Comparison of ENCODE assay signal across 8 cellular contexts in genomic region chr6:15023018-15023417, GRCh38.
DNase-seq lines count a peak whose midpoint lies in the region; ATAC-seq and TF ChIP-seq lines count a peak whose summit lies in the region.
"Not testable (repeated sequence)": the region's sequence is repeated elsewhere in the genome, so short reads cannot be mapped to it uniquely, and the experiment has no call there.

No MANE protein-coding gene starts in this region.

- not testable (repeated sequence) for H3K79me2 ChIP-seq in mesendoderm (ENCODE audit: control insufficient read depth, insufficient read depth, low read length)

- H3K9ac ChIP-seq in HUES64 (ENCODE audit: low read depth, low read length); mesendoderm (ENCODE audit: low read length): not testable (repeated sequence)

- peak overlapping the region; percentile 32 for H3K4me3 Mint-ChIP-seq in activated B cell treated with CpG ODN at 0.5 μM for 24 hours
- H3K4me3 Mint-ChIP-seq in stimulated activated naive CD8-positive, alpha-beta T cell treated with anti-CD3 and anti-CD28 coated beads, Interleukin-15, amount 100 ng/mL, for 72 hours, result peak overlapping the region; percentile 28 to 39

- not testable (repeated sequence) for H2AK5ac ChIP-seq in mesendoderm (ENCODE audit: low read length)

- not testable (repeated sequence) for DNase-seq in activated B cell treated with CpG ODN at 0.5 μM for 24 hours; activated naive CD4-positive, alpha-beta T cell treated with anti-CD3 and anti-CD28 coated beads, Interleukin-2, amount 50 U/mL, for 72 hours (ENCODE audit: low spot score in 2 of 2); mesendoderm; stimulated activated naive CD8-positive, alpha-beta T cell treated with anti-CD3 and anti-CD28 coated beads, Interleukin-15, amount 100 ng/mL, for 72 hours
- DNase-seq in activated CD8-positive, alpha-beta memory T cell treated with anti-CD3 and anti-CD28 coated beads, Interleukin-2, amount 50 U/mL, for 48 hours, result peak; percentile 54

- not testable (repeated sequence) for H4K5ac ChIP-seq in mesendoderm (ENCODE audit: low read length)

- 92% methylated on average over 13 of the region's 14 CpGs for WGBS in HUES64
- WGBS in mesendoderm (ENCODE audit: extremely low coverage, insufficient coverage, low lambda C conversion rate), result no CpG with 5 or more reads among the region's 14 CpGs

- not testable (repeated sequence) for H3K27me3 Mint-ChIP-seq in activated B cell treated with CpG ODN at 0.5 μM for 24 hours; stimulated activated naive CD8-positive, alpha-beta T cell treated with anti-CD3 and anti-CD28 coated beads, Interleukin-15, amount 100 ng/mL, for 72 hours

- not testable (repeated sequence) for H3K4me3 ChIP-seq in HUES64 (ENCODE audit: low read length); mesendoderm (ENCODE audit: low read length)

- CTCF ChIA-PET in activated B cell treated with CpG ODN at 0.5 μM for 24 hours (lab: Charles Lee), result not testable (repeated sequence)

- TF ChIP-seq CTCF in activated B cell treated with CpG ODN at 0.5 μM for 24 hours (IDR thresholded peaks at IDR 0.05), result not testable (repeated sequence)

- H3K36me3 ChIP-seq in HUES64 (ENCODE audit: insufficient read depth, low read length); mesendoderm (ENCODE audit: control insufficient read depth, insufficient read depth, low read length): not testable (repeated sequence)

- not testable (repeated sequence) for H4K8ac ChIP-seq in mesendoderm (ENCODE audit: low read depth, low read length)

- peak overlapping the region; percentile 60 for H3K27ac Mint-ChIP-seq in activated B cell treated with CpG ODN at 0.5 μM for 24 hours
- H3K27ac Mint-ChIP-seq in activated naive CD4-positive, alpha-beta T cell treated with anti-CD3 and anti-CD28 coated beads, Interleukin-2, amount 50 U/mL, for 72 hours, result peak overlapping the region; percentile 86 to 92
- H3K27ac Mint-ChIP-seq in stimulated activated naive CD8-positive, alpha-beta T cell treated with anti-CD3 and anti-CD28 coated beads, Interleukin-15, amount 100 ng/mL, for 72 hours, result peak overlapping the region; percentile 90 to 97

- not testable (repeated sequence) for H3K36me3 Mint-ChIP-seq in activated B cell treated with CpG ODN at 0.5 μM for 24 hours (ENCODE audit: low read depth)
- H3K36me3 Mint-ChIP-seq in activated naive CD4-positive, alpha-beta T cell treated with anti-CD3 and anti-CD28 coated beads, Interleukin-2, amount 50 U/mL, for 72 hours, result peaks cover 0 to 16% of the 10 kb centered on the region in 2 donors

- H2BK15ac ChIP-seq in mesendoderm (replicated peaks; ENCODE audit: low read depth), result not testable (repeated sequence)

- H3K27me3 ChIP-seq in HUES64 (ENCODE audit: insufficient read depth, low read length); mesendoderm (ENCODE audit: insufficient read depth, low read length, poor library complexity): not testable (repeated sequence)

- not testable (repeated sequence) for H3K4ac ChIP-seq in mesendoderm (ENCODE audit: low read depth, low read length)

- not testable (repeated sequence) for H3K4me2 ChIP-seq in mesendoderm (ENCODE audit: low read length)

- peak overlapping the region; percentile 6 for H3K56ac ChIP-seq in mesendoderm (ENCODE audit: low read length)

- peak; percentile 48 for ATAC-seq in GM18511 (IDR thresholded peaks at IDR 0.05; ENCODE audit: unreplicated experiment)
- ATAC-seq in HG02678 (IDR thresholded peaks at IDR 0.05; ENCODE audit: unreplicated experiment), result peak; percentile 37
- ATAC-seq in activated B cell treated with CpG ODN at 0.5 μM for 24 hours (ENCODE audit: low read depth); activated naive CD4-positive, alpha-beta T cell treated with anti-CD3 and anti-CD28 coated beads, Interleukin-2, amount 50 U/mL, for 72 hours: not testable (repeated sequence)
- ATAC-seq in stimulated activated naive CD8-positive, alpha-beta T cell treated with anti-CD3 and anti-CD28 coated beads, Interleukin-15, amount 100 ng/mL, for 72 hours, result peak; percentile 49

- H3K79me1 ChIP-seq in mesendoderm (ENCODE audit: low read length), result not testable (repeated sequence)

- H3K9me3 Mint-ChIP-seq in activated B cell treated with CpG ODN at 0.5 μM for 24 hours; stimulated activated naive CD8-positive, alpha-beta T cell treated with anti-CD3 and anti-CD28 coated beads, Interleukin-15, amount 100 ng/mL, for 72 hours: not testable (repeated sequence)
- H3K9me3 Mint-ChIP-seq in activated naive CD4-positive, alpha-beta T cell treated with anti-CD3 and anti-CD28 coated beads, Interleukin-2, amount 50 U/mL, for 72 hours, result peaks cover 0 to 13% of the 10 kb centered on the region in 2 donors

- H2BK120ac ChIP-seq in mesendoderm (ENCODE audit: low read depth, low read length), result not testable (repeated sequence)

- peaks cover 11% of the 10 kb centered on the region for H3K4me1 ChIP-seq in HUES64 (ENCODE audit: insufficient read depth, low read length)
- H3K4me1 ChIP-seq in mesendoderm (ENCODE audit: control insufficient read depth, low read depth, low read length), result not testable (repeated sequence)

- not testable (repeated sequence) for H3K9me3 ChIP-seq in HUES64 (ENCODE audit: insufficient read depth, low read depth, low read length)

- intact Hi-C loops in activated B cell treated with CpG ODN at 0.5 μM for 24 hours (cut with micrococcal nuclease), result not testable (repeated sequence)

- H2BK5ac ChIP-seq in mesendoderm (ENCODE audit: low read length), result not testable (repeated sequence)

- not testable (repeated sequence) for H3K23ac ChIP-seq in mesendoderm (ENCODE audit: low read length)

- H3K18ac ChIP-seq in mesendoderm (ENCODE audit: low read length), result peak overlapping the region; percentile 76

- POLR2A ChIA-PET in activated B cell treated with CpG ODN at 0.5 μM for 24 hours (lab: Charles Lee), result interaction anchor here (0.7 kb wide), 2 partner anchors 176 to 425 kb away, joined by 5 to 10 read pairs; no protein-coding TSS in a partner anchor

- peaks cover 10% of the 10 kb centered on the region for H3K4me1 Mint-ChIP-seq in activated B cell treated with CpG ODN at 0.5 μM for 24 hours
- H3K4me1 Mint-ChIP-seq in stimulated activated naive CD8-positive, alpha-beta T cell treated with anti-CD3 and anti-CD28 coated beads, Interleukin-15, amount 100 ng/mL, for 72 hours, result peaks cover 39% of the 10 kb centered on the region

- peak overlapping the region; percentile 90; the same call in 1 of the 2 replicates for H3K27ac ChIP-seq in HUES64 (ENCODE audit: low read depth, low read length)
- not testable (repeated sequence) for H3K27ac ChIP-seq in mesendoderm (ENCODE audit: low read depth, low read length)
